In genomic region chr10:122246830-122247520, GRCh38 we compare ENCODE assay signal across 27 cellular contexts. TPM values are rescaled to one million over a fixed set of nuclear protein-coding genes. Genes with fewer than 3 reads are reported as not detected.
"Had no signal": no experiment of that assay in that cellular context is flagged by ENCODE, and none has a peak within 500 bp of the region (broad histone marks: within the 10 kb centered on the region; RNA-seq: fewer than 3 reads in every experiment).

No MANE protein-coding gene starts in this region.

- H3K4me1 ChIP-seq: foreskin keratinocyte, psoas muscle, right lobe of liver, suprapubic skin had no signal

- DNase-seq: activated CD4-positive, alpha-beta T cell treated with anti-CD3 and anti-CD28 coated beads for 1 hour; activated CD4-positive, alpha-beta T cell treated with anti-CD3 and anti-CD28 coated beads, Interleukin-2, amount 50 U/mL, for 1 hour; activated CD8-positive, alpha-beta T cell treated with anti-CD3 and anti-CD28 coated beads, Interleukin-2, amount 10 ng/mL, durations not matched to agents 7 days and 5 days; activated gamma-delta T cell treated with Interleukin-2 at 50 U/mL for 16 hours; amniotic stem cell; central memory CD4-positive, alpha-beta T cell; dermis blood vessel endothelial cell; effector CD8-positive, alpha-beta T cell; foreskin keratinocyte; hypothalamus; psoas muscle; right lobe of liver; stimulated activated CD4-positive, alpha-beta T cell treated with anti-CD3 and anti-CD28 coated beads, Interleukin-2, amount 100 ng/mL, for 24 hours; stomach had no signal

- H3K36me3 Mint-ChIP-seq: activated naive CD4-positive, alpha-beta T cell treated with anti-CD3 and anti-CD28 coated beads, Interleukin-2, amount 50 U/mL, for 72 hours; memory B cell; stimulated activated effector memory CD8-positive, alpha-beta T cell treated with anti-CD3 and anti-CD28 coated beads, Interleukin-12 subunit alpha, Interleukin-12 subunit beta, amount 100 ng/mL, for 72 hours had no signal

- H3K9me3 ChIP-seq: psoas muscle, right lobe of liver, stomach, suprapubic skin, tibial nerve had no signal

- H3K27ac ChIP-seq: foreskin keratinocyte, psoas muscle, right lobe of liver, SK-N-MC, skin epidermis, stomach, suprapubic skin, tibial nerve, VCaP had no signal

- H3K4me3 ChIP-seq: psoas muscle, right lobe of liver, SK-N-MC, skin epidermis, stomach, suprapubic skin, tibial nerve had no signal

- FAIRE-seq: urothelium cell line had no signal

- H3K4me1 Mint-ChIP-seq: memory B cell had no signal

- ATAC-seq: activated CD8-positive, alpha-beta T cell treated with anti-CD3 and anti-CD28 coated beads, Interleukin-2, amount 10 ng/mL, durations not matched to agents 7 days and 5 days; activated naive CD4-positive, alpha-beta T cell treated with anti-CD3 and anti-CD28 coated beads, Interleukin-2, amount 50 U/mL, for 72 hours; foreskin keratinocyte; psoas muscle; right lobe of liver; stimulated activated effector memory CD8-positive, alpha-beta T cell treated with anti-CD3 and anti-CD28 coated beads, Interleukin-12 subunit alpha, Interleukin-12 subunit beta, amount 100 ng/mL, for 72 hours had no signal

- H3K9me3 Mint-ChIP-seq: activated naive CD4-positive, alpha-beta T cell treated with anti-CD3 and anti-CD28 coated beads, Interleukin-2, amount 50 U/mL, for 72 hours; memory B cell; nephron; stimulated activated effector memory CD8-positive, alpha-beta T cell treated with anti-CD3 and anti-CD28 coated beads, Interleukin-12 subunit alpha, Interleukin-12 subunit beta, amount 100 ng/mL, for 72 hours; T-helper 2 cell treated with Interferon-gamma antibody and Interleukin-4, amounts not matched to agents 5 μg/mL and 100 μg/mL, for 36 hours had no signal

- H3K27ac Mint-ChIP-seq: activated CD8-positive, alpha-beta T cell treated with anti-CD3 and anti-CD28 coated beads, Interleukin-2, amount 10 ng/mL, durations not matched to agents 7 days and 5 days; activated naive CD4-positive, alpha-beta T cell treated with anti-CD3 and anti-CD28 coated beads, Interleukin-2, amount 50 U/mL, for 72 hours; memory B cell; nephron; stimulated activated effector memory CD8-positive, alpha-beta T cell treated with anti-CD3 and anti-CD28 coated beads, Interleukin-12 subunit alpha, Interleukin-12 subunit beta, amount 100 ng/mL, for 72 hours; T-helper 2 cell treated with Interferon-gamma antibody and Interleukin-4, amounts not matched to agents 5 μg/mL and 100 μg/mL, for 36 hours had no signal

- H3K27me3 ChIP-seq: foreskin keratinocyte, right lobe of liver, stomach, suprapubic skin, tibial nerve had no signal

- H3K4me3 Mint-ChIP-seq: activated CD8-positive, alpha-beta T cell treated with anti-CD3 and anti-CD28 coated beads, Interleukin-2, amount 10 ng/mL, durations not matched to agents 7 days and 5 days; memory B cell; nephron; stimulated activated effector memory CD8-positive, alpha-beta T cell treated with anti-CD3 and anti-CD28 coated beads, Interleukin-12 subunit alpha, Interleukin-12 subunit beta, amount 100 ng/mL, for 72 hours; T-helper 2 cell treated with Interferon-gamma antibody and Interleukin-4, amounts not matched to agents 5 μg/mL and 100 μg/mL, for 36 hours had no signal

RNA-seq across cellular contexts. Expression of gene BTBD16, which starts 24.1 kb away (rescaled TPM):
- total RNA-seq: activated CD8-positive, alpha-beta T cell treated with anti-CD3 and anti-CD28 coated beads, Interleukin-2, amount 10 ng/mL, durations not matched to agents 7 days and 5 days; activated naive CD4-positive, alpha-beta T cell treated with anti-CD3 and anti-CD28 coated beads, Interleukin-2, amount 50 U/mL, for 72 hours; dermis blood vessel endothelial cell; mononuclear cell; myocyte; stomach had no signal
